In genomic region chrX:132217203-132218073, GRCh38 we compare ENCODE assay signal across 8 cellular contexts. TPM values are rescaled to one million over a fixed set of nuclear protein-coding genes. Genes with fewer than 3 reads are reported as not detected.
A peak's percentile ranks its signal among the peaks of the same experiment; 100 is the strongest.
DNase-seq lines count a peak whose midpoint lies in the region; ATAC-seq and TF ChIP-seq lines count a peak whose summit lies in the region.

No MANE protein-coding gene starts in this region.

- peak overlapping the region; percentile 98 for H3K27ac Mint-ChIP-seq in activated naive CD4-positive, alpha-beta T cell treated with anti-CD3 and anti-CD28 coated beads, Interleukin-2, amount 50 U/mL, for 24 hours
- peak overlapping the region; percentile 98 for H3K27ac Mint-ChIP-seq in type B pancreatic cell

- H3K9me3 ChIP-seq in SK-N-MC (ENCODE audit: low read depth, low read length) = no peaks in the 10 kb centered on the region
- H3K9me3 ChIP-seq in parathyroid adenoma (ENCODE audit: control insufficient read depth, low read length) = no peaks in the 10 kb centered on the region

- H3K9ac ChIP-seq in SK-N-MC (ENCODE audit: insufficient read length) (peak overlapping the region; percentile 83), parathyroid adenoma (peak overlapping the region; percentile 87)

- intact Hi-C loops in Right ventricle myocardium inferior (cut with DNase I) = loop anchor here (2.0 kb wide), 2 partner anchors 15 to 47 kb away; no protein-coding TSS in a partner anchor

- peaks cover 44% of the 10 kb centered on the region for H3K4me1 Mint-ChIP-seq in activated naive CD4-positive, alpha-beta T cell treated with anti-CD3 and anti-CD28 coated beads, Interleukin-2, amount 50 U/mL, for 24 hours
- peaks cover 38% of the 10 kb centered on the region for H3K4me1 Mint-ChIP-seq in type B pancreatic cell (ENCODE audit: unreplicated experiment)

- peak; percentile 56 for ATAC-seq in HG02588 (IDR thresholded peaks at IDR 0.05; ENCODE audit: unreplicated experiment)
- peak; percentile 74 for ATAC-seq in Right ventricle myocardium inferior

- peaks cover 10% of the 10 kb centered on the region for H3K4me1 ChIP-seq in parathyroid adenoma

- no peaks in the 10 kb centered on the region for H3K9me3 Mint-ChIP-seq in activated naive CD4-positive, alpha-beta T cell treated with anti-CD3 and anti-CD28 coated beads, Interleukin-2, amount 50 U/mL, for 24 hours
- no peaks in the 10 kb centered on the region for H3K9me3 Mint-ChIP-seq in type B pancreatic cell

- H3K79me2 ChIP-seq in parathyroid adenoma = no peaks in the 10 kb centered on the region

- peak overlapping the region; percentile 93 for H3K4me3 Mint-ChIP-seq in activated naive CD4-positive, alpha-beta T cell treated with anti-CD3 and anti-CD28 coated beads, Interleukin-2, amount 50 U/mL, for 24 hours
- H3K4me3 Mint-ChIP-seq in type B pancreatic cell = peak overlapping the region; percentile 98

- TF ChIP-seq CTCF in GM10266 (IDR thresholded peaks at IDR 0.05; ENCODE audit: control insufficient read depth, insufficient read depth, low read depth, missing control alignments) (no peak), NB4 (IDR thresholded peaks at IDR 0.05; ENCODE audit: low read depth, low read length) (no peak), parathyroid adenoma (IDR thresholded peaks at IDR 0.05) (no peak), type B pancreatic cell (conservative IDR thresholded peaks at IDR 0.05) (peak; percentile 22)

- H3K36me3 ChIP-seq in SK-N-MC (ENCODE audit: insufficient read depth, low read length) (peaks cover 11% of the 10 kb centered on the region), parathyroid adenoma (ENCODE audit: control insufficient read depth, insufficient read depth, low read length) (no peaks in the 10 kb centered on the region)

- peak; percentile 71 for DNase-seq in GM10266 (ENCODE audit: extremely low spot score)
- DNase-seq in NB4 (ENCODE audit: low read depth) = peak; percentile 94
- DNase-seq in SK-N-MC (ENCODE audit: low read depth, low spot score) = no peak
- peak; percentile 77 for DNase-seq in Right ventricle myocardium inferior (ENCODE audit: missing footprints)
- peak; percentile 83 for DNase-seq in type B pancreatic cell (ENCODE audit: extremely low spot score, unreplicated experiment)

- no peaks in the 10 kb centered on the region for H3K27me3 Mint-ChIP-seq in activated naive CD4-positive, alpha-beta T cell treated with anti-CD3 and anti-CD28 coated beads, Interleukin-2, amount 50 U/mL, for 24 hours
- no peaks in the 10 kb centered on the region for H3K27me3 Mint-ChIP-seq in type B pancreatic cell

- peak overlapping the region; percentile 84 for H2AFZ ChIP-seq in parathyroid adenoma

- peaks cover 7% of the 10 kb centered on the region for H3K36me3 Mint-ChIP-seq in activated naive CD4-positive, alpha-beta T cell treated with anti-CD3 and anti-CD28 coated beads, Interleukin-2, amount 50 U/mL, for 24 hours
- H3K36me3 Mint-ChIP-seq in type B pancreatic cell = peaks cover 18% of the 10 kb centered on the region

- peak overlapping the region; percentile 72 for H3K4me2 ChIP-seq in parathyroid adenoma (ENCODE audit: low read length)

- H3K27ac ChIP-seq in SK-N-MC (peak overlapping the region; percentile 78; the same call in 1 of the 2 replicates), parathyroid adenoma (peak overlapping the region; percentile 96)

- peak; percentile 28 for TF ChIP-seq POLR2A in NB4 (IDR thresholded peaks at IDR 0.05; ENCODE audit: extremely low read depth, insufficient read length)

- H3K27me3 ChIP-seq in parathyroid adenoma (ENCODE audit: control insufficient read depth, insufficient read depth, low read length) = no peaks in the 10 kb centered on the region

- peak overlapping the region; percentile 84 for H3K4me3 ChIP-seq in NB4 (ENCODE audit: low read depth, low read length)
- peak overlapping the region; percentile 85 for H3K4me3 ChIP-seq in SK-N-MC
- H3K4me3 ChIP-seq in parathyroid adenoma (ENCODE audit: low read depth, low read length) = peak overlapping the region; percentile 75

RNA-seq across cellular contexts. Expression of gene RAP2C, which starts 1.8 kb away (rescaled TPM):
- total RNA-seq in Right ventricle myocardium inferior = 17.3 TPM
- total RNA-seq in type B pancreatic cell (ENCODE audit: low replicate concordance) = 50.7 and 53.4 TPM in 2 replicates
